Comparison of ENCODE assay signal across 1 cellular context in the genomic region with DNA sequence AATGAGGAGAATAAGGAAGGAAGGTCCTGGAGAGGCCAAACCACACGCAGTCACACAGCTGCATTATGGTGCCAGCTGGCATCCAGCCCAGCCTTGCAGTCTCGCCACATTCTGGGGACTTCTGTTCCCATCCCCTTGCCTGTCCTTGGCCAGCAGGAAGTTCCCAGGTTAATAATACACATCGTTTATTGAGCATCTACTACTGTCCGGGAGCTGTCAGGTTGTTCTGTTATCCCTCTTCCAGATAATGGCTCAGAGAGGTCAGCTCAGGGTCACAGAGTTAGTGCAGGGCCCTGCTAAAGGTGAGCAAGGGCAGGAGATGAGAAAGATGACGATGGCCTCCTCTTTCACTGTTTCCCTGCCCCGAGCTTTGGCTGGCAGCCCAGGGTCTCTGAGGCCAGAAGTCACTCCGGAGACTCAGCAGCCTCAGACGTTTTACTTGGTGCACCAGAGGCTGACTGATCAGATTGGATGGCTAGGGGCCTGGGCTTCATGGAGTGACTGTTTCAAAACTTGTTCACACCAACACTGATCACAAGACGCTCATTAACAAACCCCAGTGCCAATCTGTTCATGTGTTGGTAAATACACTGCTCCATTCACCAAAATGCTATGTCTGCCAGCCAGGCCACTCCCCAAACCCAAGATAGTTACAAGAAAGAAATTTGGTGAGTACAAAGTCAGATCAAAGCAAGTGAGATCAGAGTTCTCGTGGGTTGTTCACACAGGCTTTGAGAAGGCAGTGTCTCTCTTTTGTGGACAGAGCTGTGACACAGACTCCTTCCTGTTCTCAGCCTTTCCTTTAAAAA.
TF ChIP-seq lines count a peak whose summit lies in the region.

No MANE protein-coding gene starts in this region.

TF ChIP-seq in IMR-90, 13 proteins besides CTCF, POLR2A, EP300 and RAD21:
- TF ChIP-seq, protein P1, sequence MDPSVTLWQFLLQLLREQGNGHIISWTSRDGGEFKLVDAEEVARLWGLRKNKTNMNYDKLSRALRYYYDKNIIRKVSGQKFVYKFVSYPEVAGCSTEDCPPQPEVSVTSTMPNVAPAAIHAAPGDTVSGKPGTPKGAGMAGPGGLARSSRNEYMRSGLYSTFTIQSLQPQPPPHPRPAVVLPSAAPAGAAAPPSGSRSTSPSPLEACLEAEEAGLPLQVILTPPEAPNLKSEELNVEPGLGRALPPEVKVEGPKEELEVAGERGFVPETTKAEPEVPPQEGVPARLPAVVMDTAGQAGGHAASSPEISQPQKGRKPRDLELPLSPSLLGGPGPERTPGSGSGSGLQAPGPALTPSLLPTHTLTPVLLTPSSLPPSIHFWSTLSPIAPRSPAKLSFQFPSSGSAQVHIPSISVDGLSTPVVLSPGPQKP (IDR thresholded peaks at IDR 0.05; ENCODE audit: borderline replicate concordance, low read depth, low read length), result no peak
- no peak for TF ChIP-seq CHD1 (IDR thresholded peaks at IDR 0.05; ENCODE audit: low read depth, low read length)
- TF ChIP-seq SMC3 (IDR thresholded peaks at IDR 0.05; ENCODE audit: low read depth, low read length), result no peak
- no peak for TF ChIP-seq BHLHE40 (IDR thresholded peaks at IDR 0.05; ENCODE audit: low read depth, low read length)
- TF ChIP-seq, protein P2, sequence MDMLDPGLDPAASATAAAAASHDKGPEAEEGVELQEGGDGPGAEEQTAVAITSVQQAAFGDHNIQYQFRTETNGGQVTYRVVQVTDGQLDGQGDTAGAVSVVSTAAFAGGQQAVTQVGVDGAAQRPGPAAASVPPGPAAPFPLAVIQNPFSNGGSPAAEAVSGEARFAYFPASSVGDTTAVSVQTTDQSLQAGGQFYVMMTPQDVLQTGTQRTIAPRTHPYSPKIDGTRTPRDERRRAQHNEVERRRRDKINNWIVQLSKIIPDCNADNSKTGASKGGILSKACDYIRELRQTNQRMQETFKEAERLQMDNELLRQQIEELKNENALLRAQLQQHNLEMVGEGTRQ (IDR thresholded peaks at IDR 0.05; ENCODE audit: low read depth, low read length), result no peak
- no peak for TF ChIP-seq CEBPB (IDR thresholded peaks at IDR 0.05; ENCODE audit: low read depth, low read length)
- TF ChIP-seq NFE2L2 (IDR thresholded peaks at IDR 0.05; ENCODE audit: low read depth, low read length), result no peak
- TF ChIP-seq MAFK (IDR thresholded peaks at IDR 0.05; ENCODE audit: low read depth, low read length), result no peak
- no peak for TF ChIP-seq RFX5 (IDR thresholded peaks at IDR 0.05; ENCODE audit: low read depth, low read length)
- no peak for TF ChIP-seq MAZ (IDR thresholded peaks at IDR 0.05; ENCODE audit: borderline replicate concordance, low read depth, low read length)
- TF ChIP-seq FOS (IDR thresholded peaks at IDR 0.05; ENCODE audit: low read depth, low read length), result no peak
- TF ChIP-seq MXI1 (IDR thresholded peaks at IDR 0.05; ENCODE audit: borderline replicate concordance, low read depth, low read length), result no peak
- TF ChIP-seq RCOR1 (IDR thresholded peaks at IDR 0.05; ENCODE audit: insufficient replicate concordance, low read length), result no peak
